In the genomic region with DNA sequence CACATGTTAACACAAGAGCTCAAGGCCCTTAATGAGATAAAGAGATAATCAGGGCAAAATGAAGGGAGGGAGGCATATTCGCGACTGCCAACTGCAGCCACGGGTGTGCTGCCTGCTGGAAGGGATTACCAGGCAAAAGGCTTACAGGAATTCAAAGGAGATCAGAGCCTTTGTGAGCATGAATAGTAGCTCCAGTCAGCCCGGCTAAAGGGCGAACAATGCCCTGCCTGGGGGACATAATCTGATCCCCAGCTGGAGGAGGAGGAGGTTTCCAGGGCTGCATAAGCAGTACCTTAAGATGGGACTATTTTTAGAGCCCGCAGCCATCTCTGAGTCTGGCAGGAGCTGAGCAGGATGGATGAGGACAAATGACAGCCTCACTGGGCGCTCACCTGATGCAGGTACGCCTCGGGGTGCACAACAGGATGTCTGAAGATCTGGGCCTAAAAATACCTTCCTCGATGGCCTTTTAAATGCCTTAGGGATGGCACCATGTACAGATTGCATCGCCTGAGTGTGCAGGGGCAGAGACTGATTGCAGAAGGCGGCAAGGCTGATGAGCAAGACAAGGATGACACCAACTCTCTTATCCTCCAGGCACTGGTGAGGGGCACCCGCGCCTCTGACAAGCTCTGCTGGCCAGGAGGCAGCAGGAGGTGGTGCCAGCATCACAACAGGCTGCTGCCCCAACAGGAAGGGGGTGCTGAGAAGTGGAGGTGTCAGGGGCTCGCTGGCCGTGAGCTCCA, we compare ENCODE assay signal across 1 cellular context.
TF ChIP-seq lines count a peak whose summit lies in the region.

No MANE protein-coding gene starts in this region.

TF ChIP-seq in H1, 55 proteins besides CTCF, POLR2A, EP300 and RAD21:
- 0 out of 4 replicates have a peak, but pooled peaks of 1 of the 2 experiments have one; percentile 51 for TF ChIP-seq SIN3A (conservative IDR thresholded peaks at IDR 0.05 in 1 of 2, IDR thresholded peaks at IDR 0.05 in 1 of 2; ENCODE audit: low read depth in 1 of 2, low read length in 2 of 2)
- TF ChIP-seq CTBP2 (IDR thresholded peaks at IDR 0.05; ENCODE audit: borderline replicate concordance, insufficient read depth, insufficient read length, low read length) = no peak
- peak; percentile 70 for TF ChIP-seq NANOG (IDR thresholded peaks at IDR 0.05; ENCODE audit: insufficient read depth, low read depth, low read length, poor library complexity, severe bottlenecking)
- TF ChIP-seq CBX8 (IDR thresholded peaks at IDR 0.05; ENCODE audit: borderline replicate concordance, low read depth, low read length) = no peak
- no peak for TF ChIP-seq CHD1 (IDR thresholded peaks at IDR 0.05; ENCODE audit: low read depth, low read length)
- TF ChIP-seq ASH2L (IDR thresholded peaks at IDR 0.05; ENCODE audit: low read length) = no peak
- 0 out of 2 replicates have a peak, but pooled peaks have one; percentile 62 for TF ChIP-seq TCF12 (IDR thresholded peaks at IDR 0.05; ENCODE audit: low read depth, low read length)
- no peak for TF ChIP-seq SP4 (IDR thresholded peaks at IDR 0.05; ENCODE audit: low read length)
- TF ChIP-seq SRF (IDR thresholded peaks at IDR 0.05; ENCODE audit: low read depth, low read length) = no peak
- 0 out of 2 replicates have a peak, but pooled peaks have one; percentile 26 for TF ChIP-seq SP1 (IDR thresholded peaks at IDR 0.05; ENCODE audit: low read depth, low read length)
- peak in 1 of 2 experiments; percentile 65; a peak in 1 of 4 replicates for TF ChIP-seq HDAC2 (IDR thresholded peaks at IDR 0.05; ENCODE audit: borderline replicate concordance in 1 of 2, low read depth in 2 of 2, low read length in 2 of 2)
- no peak for TF ChIP-seq RFX5 (IDR thresholded peaks at IDR 0.05; ENCODE audit: borderline replicate concordance, low read depth, low read length)
- TF ChIP-seq KDM5A (IDR thresholded peaks at IDR 0.05; ENCODE audit: low read length) = no peak
- TF ChIP-seq CEBPB (IDR thresholded peaks at IDR 0.05; ENCODE audit: low read depth, low read length) = no peak
- TF ChIP-seq SIX5 (IDR thresholded peaks at IDR 0.05; ENCODE audit: low read depth, low read length) = no peak
- no peak for TF ChIP-seq KDM1A (IDR thresholded peaks at IDR 0.05; ENCODE audit: borderline replicate concordance, low read length)
- TF ChIP-seq SP2 (IDR thresholded peaks at IDR 0.05; ENCODE audit: low read length) = no peak
- TF ChIP-seq ZNF274 (IDR thresholded peaks at IDR 0.05; ENCODE audit: borderline replicate concordance, extremely low read depth, low read length) = no peak
- 0 out of 2 replicates have a peak, but pooled peaks have one; percentile 57 for TF ChIP-seq YY1 (IDR thresholded peaks at IDR 0.05; ENCODE audit: low read depth, low read length)
- 0 out of 2 replicates have a peak, but pooled peaks have one; percentile 18 for TF ChIP-seq TEAD4 (IDR thresholded peaks at IDR 0.05; ENCODE audit: low read depth, low read length)
- TF ChIP-seq FOSL1 (IDR thresholded peaks at IDR 0.05; ENCODE audit: insufficient read depth, low read depth, low read length) = no peak
- TF ChIP-seq MAFK (IDR thresholded peaks at IDR 0.05; ENCODE audit: low read depth, low read length) = no peak
